ENCODE assay signal across 1 cellular context in the genomic region with DNA sequence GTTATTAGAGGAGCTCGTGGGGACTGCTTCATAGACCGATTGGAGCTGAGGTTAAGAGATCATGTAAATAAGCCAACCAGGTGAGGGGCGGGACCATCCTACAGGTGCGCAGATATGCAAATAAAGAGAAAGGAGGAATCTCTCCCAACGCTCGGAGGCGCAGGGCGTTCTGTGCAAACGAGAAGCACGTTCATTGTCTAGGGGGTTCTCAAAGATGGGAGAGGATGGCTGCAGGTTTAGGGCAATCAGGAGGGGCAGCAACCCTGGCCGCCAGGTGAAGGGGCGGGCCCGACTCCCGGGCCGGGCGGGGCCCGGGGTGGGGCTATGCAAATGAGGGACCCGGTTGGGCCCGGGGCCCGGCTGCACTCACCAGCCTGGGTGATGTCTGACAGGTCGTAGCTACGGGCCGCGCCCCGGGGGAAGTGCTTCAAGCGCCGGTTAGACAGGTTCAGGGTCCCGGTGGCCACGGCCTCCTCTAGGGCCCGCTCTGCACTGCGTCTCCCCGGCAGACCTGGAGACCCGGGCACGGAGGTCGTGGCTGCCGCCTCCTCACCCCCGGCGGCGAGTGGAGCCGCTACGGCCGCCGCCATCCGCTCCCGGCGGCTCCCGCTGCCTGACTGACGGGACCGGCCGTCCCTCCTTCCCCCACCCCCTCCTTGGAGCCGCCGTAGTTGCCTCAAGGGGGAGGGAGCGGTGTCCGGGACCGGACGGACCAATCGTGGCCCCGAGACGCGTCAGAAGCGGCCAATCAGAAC.
A peak's percentile ranks its signal among the peaks of the same experiment; 100 is the strongest.
TF ChIP-seq lines count a peak whose summit lies in the region.

TSS of gene LRCH4 (minus strand) at position 619 of the 755 bp plus-strand sequence. CDS start at position 590, 29 bp downstream.

TF ChIP-seq in HEK293, 187 proteins besides CTCF, POLR2A, EP300 and RAD21 (continued from another document and continues in another):
- TF ChIP-seq ZNF488 (tag by site-specific recombination; IDR thresholded peaks at IDR 0.05) (no peak), ZNF24 (tag by site-specific recombination; IDR thresholded peaks at IDR 0.05) (peak; percentile 78), PRDM1 (tag by site-specific recombination; IDR thresholded peaks at IDR 0.05) (no peak), ZNF16 (tag by site-specific recombination; IDR thresholded peaks at IDR 0.05; ENCODE audit: low read depth) (no peak), BCL6B (tag by site-specific recombination; IDR thresholded peaks at IDR 0.05) (no peak), GLI2 (tag by site-specific recombination; IDR thresholded peaks at IDR 0.05; ENCODE audit: borderline replicate concordance, low read depth) (no peak; the same call in 1 of the 2 replicates), ZNF248 (tag by site-specific recombination; IDR thresholded peaks at IDR 0.05) (no peak), ZNF324 (tag by site-specific recombination; IDR thresholded peaks at IDR 0.05) (peak; percentile 96), HOXD13 (CRISPR knock-in tag; IDR thresholded peaks at IDR 0.05; ENCODE audit: borderline replicate concordance) (no peak), ZNF274 (IDR thresholded peaks at IDR 0.05; ENCODE audit: low read length) (no peak), ZNF274 (tag by site-specific recombination; IDR thresholded peaks at IDR 0.05; ENCODE audit: borderline replicate concordance) (no peak), ZNF629 (tag by site-specific recombination; IDR thresholded peaks at IDR 0.05) (peak; percentile 87), KLF7 (tag by site-specific recombination; IDR thresholded peaks at IDR 0.05; ENCODE audit: borderline replicate concordance) (0 out of 2 replicates have a peak, but pooled peaks have one; percentile 65), ZNF830 (tag by site-specific recombination; IDR thresholded peaks at IDR 0.05; ENCODE audit: low read depth) (no peak), OSR2 (tag by site-specific recombination; IDR thresholded peaks at IDR 0.05) (peak; percentile 52; the same call in 1 of the 2 replicates), IKZF3 (tag by site-specific recombination; IDR thresholded peaks at IDR 0.05) (peak; percentile 68), ZNF48 (tag by site-specific recombination; IDR thresholded peaks at IDR 0.05) (no peak), PRDM4 (tag by site-specific recombination; IDR thresholded peaks at IDR 0.05) (peak; percentile 65), ZNF529 (tag by site-specific recombination; IDR thresholded peaks at IDR 0.05; ENCODE audit: insufficient replicate concordance) (no peak), ZNF223 (tag by site-specific recombination; IDR thresholded peaks at IDR 0.05) (no peak), ZNF624 (tag by site-specific recombination; IDR thresholded peaks at IDR 0.05) (peak; percentile 68; the same call in 1 of the 2 replicates), ZNF777 (tag by site-specific recombination; IDR thresholded peaks at IDR 0.05; ENCODE audit: borderline replicate concordance) (no peak), ZNF133 (tag by site-specific recombination; IDR thresholded peaks at IDR 0.05) (no peak), ZFP37 (tag by site-specific recombination; IDR thresholded peaks at IDR 0.05) (peak; percentile 78), ZNF747 (tag by site-specific recombination; IDR thresholded peaks at IDR 0.05) (no peak), ZSCAN5A (tag by site-specific recombination; IDR thresholded peaks at IDR 0.05) (peak; percentile 92; the same call in 1 of the 2 replicates), ZBTB7A (tag by site-specific recombination; IDR thresholded peaks at IDR 0.05; ENCODE audit: low read depth) (peak; percentile 98), GFI1B (tag by site-specific recombination; IDR thresholded peaks at IDR 0.05) (peak; percentile 19; the same call in 1 of the 2 replicates), SP2 (tag by site-specific recombination; IDR thresholded peaks at IDR 0.05) (no peak), ZNF146 (tag by site-specific recombination; IDR thresholded peaks at IDR 0.05) (0 out of 2 replicates have a peak, but pooled peaks have one; percentile 36), ZNF707 (tag by site-specific recombination; IDR thresholded peaks at IDR 0.05) (no peak; the same call in 1 of the 2 replicates), ZNF426 (tag by site-specific recombination; IDR thresholded peaks at IDR 0.05) (no peak), ZFP41 (tag by site-specific recombination; IDR thresholded peaks at IDR 0.05; ENCODE audit: borderline replicate concordance) (no peak), ZNF157 (tag by site-specific recombination; IDR thresholded peaks at IDR 0.05) (no peak), ZNF175 (tag by site-specific recombination; IDR thresholded peaks at IDR 0.05) (no peak), ZNF280C (tag by site-specific recombination; IDR thresholded peaks at IDR 0.05) (no peak), ZNF768 (tag by site-specific recombination; IDR thresholded peaks at IDR 0.05) (no peak), ZNF692 (tag by site-specific recombination; IDR thresholded peaks at IDR 0.05) (peak; percentile 91)
- TF ChIP-seq, protein P1, sequence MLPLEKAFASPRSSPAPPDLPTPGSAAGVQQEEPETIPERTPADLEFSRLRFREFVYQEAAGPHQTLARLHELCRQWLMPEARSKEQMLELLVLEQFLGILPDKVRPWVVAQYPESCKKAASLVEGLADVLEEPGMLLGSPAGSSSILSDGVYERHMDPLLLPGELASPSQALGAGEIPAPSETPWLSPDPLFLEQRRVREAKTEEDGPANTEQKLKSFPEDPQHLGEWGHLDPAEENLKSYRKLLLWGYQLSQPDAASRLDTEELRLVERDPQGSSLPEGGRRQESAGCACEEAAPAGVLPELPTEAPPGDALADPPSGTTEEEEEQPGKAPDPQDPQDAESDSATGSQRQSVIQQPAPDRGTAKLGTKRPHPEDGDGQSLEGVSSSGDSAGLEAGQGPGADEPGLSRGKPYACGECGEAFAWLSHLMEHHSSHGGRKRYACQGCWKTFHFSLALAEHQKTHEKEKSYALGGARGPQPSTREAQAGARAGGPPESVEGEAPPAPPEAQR (tag by site-specific recombination; IDR thresholded peaks at IDR 0.05): 0 out of 2 replicates have a peak, but pooled peaks have one; percentile 52
- TF ChIP-seq, protein P2, sequence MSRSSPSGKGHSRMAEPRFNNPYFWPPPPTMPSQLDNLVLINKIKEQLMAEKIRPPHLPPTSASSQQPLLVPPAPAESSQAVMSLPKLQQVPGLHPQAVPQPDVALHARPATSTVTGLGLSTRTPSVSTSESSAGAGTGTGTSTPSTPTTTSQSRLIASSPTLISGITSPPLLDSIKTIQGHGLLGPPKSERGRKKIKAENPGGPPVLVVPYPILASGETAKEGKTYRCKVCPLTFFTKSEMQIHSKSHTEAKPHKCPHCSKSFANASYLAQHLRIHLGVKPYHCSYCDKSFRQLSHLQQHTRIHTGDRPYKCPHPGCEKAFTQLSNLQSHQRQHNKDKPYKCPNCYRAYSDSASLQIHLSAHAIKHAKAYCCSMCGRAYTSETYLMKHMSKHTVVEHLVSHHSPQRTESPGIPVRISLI (tag by site-specific recombination; IDR thresholded peaks at IDR 0.05): no peak
- TF ChIP-seq, protein P3, sequence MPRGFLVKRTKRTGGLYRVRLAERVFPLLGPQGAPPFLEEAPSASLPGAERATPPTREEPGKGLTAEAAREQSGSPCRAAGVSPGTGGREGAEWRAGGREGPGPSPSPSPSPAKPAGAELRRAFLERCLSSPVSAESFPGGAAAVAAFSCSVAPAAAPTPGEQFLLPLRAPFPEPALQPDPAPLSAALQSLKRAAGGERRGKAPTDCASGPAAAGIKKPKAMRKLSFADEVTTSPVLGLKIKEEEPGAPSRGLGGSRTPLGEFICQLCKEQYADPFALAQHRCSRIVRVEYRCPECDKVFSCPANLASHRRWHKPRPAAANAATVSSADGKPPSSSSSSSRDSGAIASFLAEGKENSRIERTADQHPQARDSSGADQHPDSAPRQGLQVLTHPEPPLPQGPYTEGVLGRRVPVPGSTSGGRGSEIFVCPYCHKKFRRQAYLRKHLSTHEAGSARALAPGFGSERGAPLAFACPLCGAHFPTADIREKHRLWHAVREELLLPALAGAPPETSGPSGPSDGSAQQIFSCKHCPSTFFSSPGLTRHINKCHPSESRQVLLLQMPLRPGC (tag by site-specific recombination; IDR thresholded peaks at IDR 0.05): peak; percentile 88
- TF ChIP-seq, protein P4, sequence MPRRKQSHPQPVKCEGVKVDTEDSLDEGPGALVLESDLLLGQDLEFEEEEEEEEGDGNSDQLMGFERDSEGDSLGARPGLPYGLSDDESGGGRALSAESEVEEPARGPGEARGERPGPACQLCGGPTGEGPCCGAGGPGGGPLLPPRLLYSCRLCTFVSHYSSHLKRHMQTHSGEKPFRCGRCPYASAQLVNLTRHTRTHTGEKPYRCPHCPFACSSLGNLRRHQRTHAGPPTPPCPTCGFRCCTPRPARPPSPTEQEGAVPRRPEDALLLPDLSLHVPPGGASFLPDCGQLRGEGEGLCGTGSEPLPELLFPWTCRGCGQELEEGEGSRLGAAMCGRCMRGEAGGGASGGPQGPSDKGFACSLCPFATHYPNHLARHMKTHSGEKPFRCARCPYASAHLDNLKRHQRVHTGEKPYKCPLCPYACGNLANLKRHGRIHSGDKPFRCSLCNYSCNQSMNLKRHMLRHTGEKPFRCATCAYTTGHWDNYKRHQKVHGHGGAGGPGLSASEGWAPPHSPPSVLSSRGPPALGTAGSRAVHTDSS (tag by site-specific recombination; IDR thresholded peaks at IDR 0.05): no peak
